6 cellular contexts compared by ENCODE assay signal in genomic region chr14:76252471-76252870, GRCh38.
"Had no signal": no experiment of that assay in that cellular context is flagged by ENCODE, and none has a peak within 500 bp of the region (broad histone marks: within the 10 kb centered on the region; RNA-seq: fewer than 3 reads in every experiment).

No MANE protein-coding gene starts in this region.

- DNase-seq: IMR-90, KBM-7, KG1 had no signal

- FAIRE-seq: HepG2 had no signal

- H3K4me2 ChIP-seq: KMS-11 had no signal

- H3K9ac ChIP-seq: KMS-11 had no signal

- H3K27ac ChIP-seq: HL-60, KMS-11 had no signal
